In genomic region chr11:118927554-118928107, GRCh38 we compare ENCODE assay signal across 8 cellular contexts.
DNase-seq lines count a peak whose midpoint lies in the region; ATAC-seq, FAIRE-seq and TF ChIP-seq lines count a peak whose summit lies in the region.

No MANE protein-coding gene starts in this region.

- H3K9me3 ChIP-seq in KOPT-K1 (ENCODE audit: insufficient read depth, low read length, poor library complexity, severe bottlenecking) = no peaks in the 10 kb centered on the region

- H3K4me3 Mint-ChIP-seq in nephron = peak overlapping the region; percentile 91 to 97 (median 95)

- H3K27me3 Mint-ChIP-seq in nephron (ENCODE audit: low read depth) = peaks cover 6% of the 10 kb centered on the region

- H3K4me3 ChIP-seq in choroid plexus epithelial cell (ENCODE audit: low read depth, low read length) = peak overlapping the region; percentile 78

- H3K4me1 Mint-ChIP-seq in nephron = peaks cover 52% of the 10 kb centered on the region

- H3K36me3 ChIP-seq in KOPT-K1 (ENCODE audit: insufficient read depth, low read length) = no peaks in the 10 kb centered on the region

- H3K27ac Mint-ChIP-seq in nephron = peak overlapping the region; percentile 96 to 99 (median 98)

- FAIRE-seq in urothelium cell line (lab: Jason Lieb, UNC) = no peak

- no peak for TF ChIP-seq CTCF in choroid plexus epithelial cell (conservative IDR thresholded peaks at IDR 0.05; ENCODE audit: low read depth, low read length)
- no peak for TF ChIP-seq CTCF in nephron (IDR thresholded peaks at IDR 0.05; ENCODE audit: unreplicated experiment in 3 of 3)

- in situ Hi-C loops in ACHN (cut with HindIII; ENCODE audit: low pct_ligation_motif_present, low pct_unique_long_range_greater_than_20kb, low sequenced_read_pairs) = no loop called here

- peak overlapping the region; percentile 69 for H3K27ac ChIP-seq in KOPT-K1 (ENCODE audit: low read depth, low read length, poor library complexity, severe bottlenecking)

- DNase-seq in ACHN (peak; percentile 39), choroid plexus epithelial cell (ENCODE audit: low read depth) (no peak), urothelium cell line (ENCODE audit: low spot score) (no peak), NCI-H128 (lab: John Stamatoyannopoulos, UW; ENCODE audit: unreplicated experiment) (no peak), DMS53 treated with DMSO at 0.1 percent for 48 hours (lab: John Stamatoyannopoulos, UW; ENCODE audit: unreplicated experiment) (no peak)

- H3K9me3 Mint-ChIP-seq in nephron = no peaks in the 10 kb centered on the region

- no peaks in the 10 kb centered on the region for H3K36me3 Mint-ChIP-seq in nephron (ENCODE audit: low read depth)

- no peak for ATAC-seq in HG03469 (IDR thresholded peaks at IDR 0.05; ENCODE audit: unreplicated experiment)
